Comparison of ENCODE assay signal across 1 cellular context in the genomic region with DNA sequence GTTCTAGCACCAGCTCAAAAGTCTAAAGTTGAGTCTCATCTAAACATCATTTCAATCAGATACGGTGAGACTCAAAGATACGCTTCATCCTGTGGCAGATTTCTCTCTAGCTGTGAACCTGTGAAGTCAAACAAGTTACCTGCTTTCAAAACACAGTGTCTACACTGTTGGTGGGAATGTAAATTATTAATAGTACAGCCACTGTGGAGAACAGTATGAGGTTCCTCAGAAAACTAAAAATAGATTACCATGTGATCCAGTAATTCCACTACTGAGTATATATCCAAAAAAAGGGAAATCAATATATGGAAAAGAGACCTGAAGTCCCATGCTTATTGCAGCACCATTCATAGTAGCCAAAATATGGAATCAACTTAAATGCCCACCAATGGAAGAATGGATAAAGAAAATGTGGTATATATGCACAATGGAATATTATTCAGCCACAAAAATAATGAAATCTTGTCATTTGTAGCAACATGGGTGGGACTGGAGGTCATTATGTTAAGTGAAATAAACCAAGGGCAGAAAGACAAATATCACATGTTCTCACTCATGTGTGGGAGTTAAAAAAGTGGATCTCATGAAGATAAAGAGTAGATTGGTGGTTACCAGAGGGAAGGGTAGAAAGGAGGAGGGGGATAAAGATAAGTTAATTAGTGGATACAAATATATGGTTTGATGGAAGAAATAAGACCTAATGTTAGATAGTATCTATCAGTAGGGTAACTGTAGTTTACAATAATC.
A peak's percentile ranks its signal among the peaks of the same experiment; 100 is the strongest.
TF ChIP-seq lines count a peak whose summit lies in the region.

No MANE protein-coding gene starts in this region.

TF ChIP-seq in K562, 482 proteins besides CTCF, POLR2A, EP300 and RAD21 (continues in another document):
- TF ChIP-seq U2AF2 (optimal IDR thresholded peaks at IDR 0.05; ENCODE audit: low read depth, low read length) (no peak), ARNT (IDR thresholded peaks at IDR 0.05) (0 out of 4 replicates have a peak, but pooled peaks of 1 of the 2 experiments have one; percentile 24), CREB1 (IDR thresholded peaks at IDR 0.05) (no peak), CREB1 (CRISPR knock-in tag; IDR thresholded peaks at IDR 0.05) (no peak), ARID1B (IDR thresholded peaks at IDR 0.05) (peak; percentile 76), POLR2H (tag; IDR thresholded peaks at IDR 0.05; ENCODE audit: low read depth) (peak; percentile 42; the same call in 1 of the 2 replicates), KAT8 (IDR thresholded peaks at IDR 0.05; ENCODE audit: low read depth) (peak; percentile 42; the same call in 1 of the 2 replicates), ZC3H8 (IDR thresholded peaks at IDR 0.05) (0 out of 2 replicates have a peak, but pooled peaks have one; percentile 22), FOXK2 (conservative IDR thresholded peaks at IDR 0.05 in 1 of 2, IDR thresholded peaks at IDR 0.05 in 1 of 2; ENCODE audit: low read depth in 2 of 2) (0 out of 4 replicates have a peak, but pooled peaks of 1 of the 2 experiments have one; percentile 12), ZNF274 (IDR thresholded peaks at IDR 0.05; ENCODE audit: borderline replicate concordance, low read depth, low read length) (no peak), MAFG (tag; conservative IDR thresholded peaks at IDR 0.05) (no peak), NCOA4 (IDR thresholded peaks at IDR 0.05; ENCODE audit: partially characterized antibody) (peak; percentile 18), BDP1 (IDR thresholded peaks at IDR 0.05; ENCODE audit: insufficient read depth, insufficient read length) (no peak), TAF1 (IDR thresholded peaks at IDR 0.05; ENCODE audit: control insufficient read depth, extremely low read depth, insufficient read depth, low read length, severe bottlenecking) (no peak), YY1 (IDR thresholded peaks at IDR 0.05; ENCODE audit: borderline replicate concordance in 1 of 3, control insufficient read depth in 1 of 3, extremely low read depth in 1 of 3, insufficient read depth in 3 of 3, insufficient read length in 1 of 3, insufficient replicate concordance in 2 of 3, low read depth in 1 of 3, low read length in 2 of 3) (no peak), RCOR1 (IDR thresholded peaks at IDR 0.05; ENCODE audit: borderline replicate concordance in 1 of 2, low read depth in 2 of 2, low read length in 2 of 2) (0 out of 4 replicates have a peak, but pooled peaks of 1 of the 2 experiments have one; percentile 11), ESRRA (IDR thresholded peaks at IDR 0.05; ENCODE audit: borderline replicate concordance, low read depth) (peak; percentile 58; the same call in 1 of the 2 replicates), ZNF133 (CRISPR knock-in tag; IDR thresholded peaks at IDR 0.05) (no peak), DPF2 (IDR thresholded peaks at IDR 0.05) (peak; percentile 76), DDX20 (tag; IDR thresholded peaks at IDR 0.05; ENCODE audit: low read depth) (no peak), ZNF766 (CRISPR knock-in tag; conservative IDR thresholded peaks at IDR 0.05) (0 out of 2 replicates have a peak, but pooled peaks have one; percentile 7), NR2F6 (CRISPR knock-in tag; IDR thresholded peaks at IDR 0.05) (no peak), HDAC2 (IDR thresholded peaks at IDR 0.05) (peak; percentile 39; the same call in 1 of the 2 replicates), MEF2A (IDR thresholded peaks at IDR 0.05; ENCODE audit: control insufficient read depth, low read depth, low read length) (no peak), GATA2 (CRISPR knock-in tag; IDR thresholded peaks at IDR 0.05) (no peak), SMARCE1 (IDR thresholded peaks at IDR 0.05) (peak; percentile 85), POLR3G (IDR thresholded peaks at IDR 0.05; ENCODE audit: extremely low read depth, insufficient read length, insufficient replicate concordance) (no peak), HDAC1 (IDR thresholded peaks at IDR 0.05) (peak; percentile 61 to 67; a peak in 3 of 4 replicates), NCOA1 (IDR thresholded peaks at IDR 0.05; ENCODE audit: low read depth) (no peak), NELFE (IDR thresholded peaks at IDR 0.05; ENCODE audit: insufficient read depth, insufficient read length) (no peak), EHMT2 (IDR thresholded peaks at IDR 0.05) (0 out of 2 replicates have a peak, but pooled peaks have one; percentile 12), POU5F1 (IDR thresholded peaks at IDR 0.05; ENCODE audit: borderline replicate concordance, low read depth, low read length, partially characterized antibody) (no peak), MEF2D (tag; conservative IDR thresholded peaks at IDR 0.05; ENCODE audit: low read depth) (no peak), BHLHE40 (IDR thresholded peaks at IDR 0.05; ENCODE audit: low read length) (no peak), ZNF384 (IDR thresholded peaks at IDR 0.05; ENCODE audit: low read depth, low read length) (no peak), PRPF4 (IDR thresholded peaks at IDR 0.05; ENCODE audit: insufficient read depth, low read depth, low read length, poor library complexity, severe bottlenecking) (no peak), HDAC6 (IDR thresholded peaks at IDR 0.05; ENCODE audit: low read depth, low read length) (no peak), L3MBTL2 (IDR thresholded peaks at IDR 0.05) (no peak), SMARCA4 (IDR thresholded peaks at IDR 0.05) (peak; percentile 77), TAL1 (IDR thresholded peaks at IDR 0.05) (peak; percentile 18; the same call in 1 of the 2 replicates), POLR2G (IDR thresholded peaks at IDR 0.05; ENCODE audit: low read depth, low read length) (no peak), ZC3H4 (CRISPR knock-in tag; IDR thresholded peaks at IDR 0.05; ENCODE audit: borderline replicate concordance) (no peak), TRIM24 (IDR thresholded peaks at IDR 0.05) (peak in 1 of 2 experiments; percentile 44; a peak in 3 of 4 replicates), DACH1 (IDR thresholded peaks at IDR 0.05; ENCODE audit: partially characterized antibody) (peak; percentile 53)
- TF ChIP-seq, protein P1, sequence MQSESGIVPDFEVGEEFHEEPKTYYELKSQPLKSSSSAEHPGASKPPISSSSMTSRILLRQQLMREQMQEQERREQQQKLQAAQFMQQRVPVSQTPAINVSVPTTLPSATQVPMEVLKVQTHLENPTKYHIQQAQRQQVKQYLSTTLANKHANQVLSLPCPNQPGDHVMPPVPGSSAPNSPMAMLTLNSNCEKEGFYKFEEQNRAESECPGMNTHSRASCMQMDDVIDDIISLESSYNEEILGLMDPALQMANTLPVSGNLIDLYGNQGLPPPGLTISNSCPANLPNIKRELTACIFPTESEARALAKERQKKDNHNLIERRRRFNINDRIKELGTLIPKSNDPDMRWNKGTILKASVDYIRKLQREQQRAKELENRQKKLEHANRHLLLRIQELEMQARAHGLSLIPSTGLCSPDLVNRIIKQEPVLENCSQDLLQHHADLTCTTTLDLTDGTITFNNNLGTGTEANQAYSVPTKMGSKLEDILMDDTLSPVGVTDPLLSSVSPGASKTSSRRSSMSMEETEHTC (IDR thresholded peaks at IDR 0.05), result 0 out of 2 replicates have a peak, but pooled peaks have one; percentile 19
- TF ChIP-seq, protein P2, sequence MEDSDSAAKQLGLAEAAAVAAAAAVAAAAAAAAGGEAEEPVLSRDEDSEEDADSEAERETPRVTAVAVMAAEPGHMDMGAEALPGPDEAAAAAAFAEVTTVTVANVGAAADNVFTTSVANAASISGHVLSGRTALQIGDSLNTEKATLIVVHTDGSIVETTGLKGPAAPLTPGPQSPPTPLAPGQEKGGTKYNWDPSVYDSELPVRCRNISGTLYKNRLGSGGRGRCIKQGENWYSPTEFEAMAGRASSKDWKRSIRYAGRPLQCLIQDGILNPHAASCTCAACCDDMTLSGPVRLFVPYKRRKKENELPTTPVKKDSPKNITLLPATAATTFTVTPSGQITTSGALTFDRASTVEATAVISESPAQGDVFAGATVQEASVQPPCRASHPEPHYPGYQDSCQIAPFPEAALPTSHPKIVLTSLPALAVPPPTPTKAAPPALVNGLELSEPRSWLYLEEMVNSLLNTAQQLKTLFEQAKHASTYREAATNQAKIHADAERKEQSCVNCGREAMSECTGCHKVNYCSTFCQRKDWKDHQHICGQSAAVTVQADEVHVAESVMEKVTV (CRISPR knock-in tag; IDR thresholded peaks at IDR 0.05), result no peak
- TF ChIP-seq, protein P3, sequence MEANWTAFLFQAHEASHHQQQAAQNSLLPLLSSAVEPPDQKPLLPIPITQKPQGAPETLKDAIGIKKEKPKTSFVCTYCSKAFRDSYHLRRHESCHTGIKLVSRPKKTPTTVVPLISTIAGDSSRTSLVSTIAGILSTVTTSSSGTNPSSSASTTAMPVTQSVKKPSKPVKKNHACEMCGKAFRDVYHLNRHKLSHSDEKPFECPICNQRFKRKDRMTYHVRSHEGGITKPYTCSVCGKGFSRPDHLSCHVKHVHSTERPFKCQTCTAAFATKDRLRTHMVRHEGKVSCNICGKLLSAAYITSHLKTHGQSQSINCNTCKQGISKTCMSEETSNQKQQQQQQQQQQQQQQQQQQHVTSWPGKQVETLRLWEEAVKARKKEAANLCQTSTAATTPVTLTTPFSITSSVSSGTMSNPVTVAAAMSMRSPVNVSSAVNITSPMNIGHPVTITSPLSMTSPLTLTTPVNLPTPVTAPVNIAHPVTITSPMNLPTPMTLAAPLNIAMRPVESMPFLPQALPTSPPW (CRISPR knock-in tag; IDR thresholded peaks at IDR 0.05), result 0 out of 2 replicates have a peak, but pooled peaks have one; percentile 26
- TF ChIP-seq, protein P4, sequence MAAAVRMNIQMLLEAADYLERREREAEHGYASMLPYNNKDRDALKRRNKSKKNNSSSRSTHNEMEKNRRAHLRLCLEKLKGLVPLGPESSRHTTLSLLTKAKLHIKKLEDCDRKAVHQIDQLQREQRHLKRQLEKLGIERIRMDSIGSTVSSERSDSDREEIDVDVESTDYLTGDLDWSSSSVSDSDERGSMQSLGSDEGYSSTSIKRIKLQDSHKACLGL (CRISPR knock-in tag; IDR thresholded peaks at IDR 0.05; ENCODE audit: borderline replicate concordance, poor library complexity, severe bottlenecking), result no peak
- TF ChIP-seq, protein P5, sequence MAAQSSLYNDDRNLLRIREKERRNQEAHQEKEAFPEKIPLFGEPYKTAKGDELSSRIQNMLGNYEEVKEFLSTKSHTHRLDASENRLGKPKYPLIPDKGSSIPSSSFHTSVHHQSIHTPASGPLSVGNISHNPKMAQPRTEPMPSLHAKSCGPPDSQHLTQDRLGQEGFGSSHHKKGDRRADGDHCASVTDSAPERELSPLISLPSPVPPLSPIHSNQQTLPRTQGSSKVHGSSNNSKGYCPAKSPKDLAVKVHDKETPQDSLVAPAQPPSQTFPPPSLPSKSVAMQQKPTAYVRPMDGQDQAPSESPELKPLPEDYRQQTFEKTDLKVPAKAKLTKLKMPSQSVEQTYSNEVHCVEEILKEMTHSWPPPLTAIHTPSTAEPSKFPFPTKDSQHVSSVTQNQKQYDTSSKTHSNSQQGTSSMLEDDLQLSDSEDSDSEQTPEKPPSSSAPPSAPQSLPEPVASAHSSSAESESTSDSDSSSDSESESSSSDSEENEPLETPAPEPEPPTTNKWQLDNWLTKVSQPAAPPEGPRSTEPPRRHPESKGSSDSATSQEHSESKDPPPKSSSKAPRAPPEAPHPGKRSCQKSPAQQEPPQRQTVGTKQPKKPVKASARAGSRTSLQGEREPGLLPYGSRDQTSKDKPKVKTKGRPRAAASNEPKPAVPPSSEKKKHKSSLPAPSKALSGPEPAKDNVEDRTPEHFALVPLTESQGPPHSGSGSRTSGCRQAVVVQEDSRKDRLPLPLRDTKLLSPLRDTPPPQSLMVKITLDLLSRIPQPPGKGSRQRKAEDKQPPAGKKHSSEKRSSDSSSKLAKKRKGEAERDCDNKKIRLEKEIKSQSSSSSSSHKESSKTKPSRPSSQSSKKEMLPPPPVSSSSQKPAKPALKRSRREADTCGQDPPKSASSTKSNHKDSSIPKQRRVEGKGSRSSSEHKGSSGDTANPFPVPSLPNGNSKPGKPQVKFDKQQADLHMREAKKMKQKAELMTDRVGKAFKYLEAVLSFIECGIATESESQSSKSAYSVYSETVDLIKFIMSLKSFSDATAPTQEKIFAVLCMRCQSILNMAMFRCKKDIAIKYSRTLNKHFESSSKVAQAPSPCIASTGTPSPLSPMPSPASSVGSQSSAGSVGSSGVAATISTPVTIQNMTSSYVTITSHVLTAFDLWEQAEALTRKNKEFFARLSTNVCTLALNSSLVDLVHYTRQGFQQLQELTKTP (IDR thresholded peaks at IDR 0.05; ENCODE audit: low read depth in 1 of 2, partially characterized antibody in 2 of 2), result peak in 1 of 2 experiments; percentile 54
- TF ChIP-seq, protein P6, sequence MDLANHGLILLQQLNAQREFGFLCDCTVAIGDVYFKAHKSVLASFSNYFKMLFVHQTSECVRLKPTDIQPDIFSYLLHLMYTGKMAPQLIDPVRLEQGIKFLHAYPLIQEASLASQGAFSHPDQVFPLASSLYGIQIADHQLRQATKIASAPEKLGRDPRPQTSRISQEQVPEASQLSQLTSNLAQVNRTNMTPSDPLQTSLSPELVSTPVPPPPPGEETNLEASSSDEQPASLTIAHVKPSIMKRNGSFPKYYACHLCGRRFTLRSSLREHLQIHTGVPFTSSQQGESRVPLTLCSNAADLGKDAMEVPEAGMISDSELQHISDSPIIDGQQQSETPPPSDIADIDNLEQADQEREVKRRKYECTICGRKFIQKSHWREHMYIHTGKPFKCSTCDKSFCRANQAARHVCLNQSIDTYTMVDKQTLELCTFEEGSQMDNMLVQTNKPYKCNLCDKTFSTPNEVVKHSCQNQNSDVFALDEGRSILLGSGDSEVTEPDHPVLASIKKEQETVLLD (IDR thresholded peaks at IDR 0.05), result peak; percentile 48; the same call in 1 of the 2 replicates
- TF ChIP-seq, protein P7, sequence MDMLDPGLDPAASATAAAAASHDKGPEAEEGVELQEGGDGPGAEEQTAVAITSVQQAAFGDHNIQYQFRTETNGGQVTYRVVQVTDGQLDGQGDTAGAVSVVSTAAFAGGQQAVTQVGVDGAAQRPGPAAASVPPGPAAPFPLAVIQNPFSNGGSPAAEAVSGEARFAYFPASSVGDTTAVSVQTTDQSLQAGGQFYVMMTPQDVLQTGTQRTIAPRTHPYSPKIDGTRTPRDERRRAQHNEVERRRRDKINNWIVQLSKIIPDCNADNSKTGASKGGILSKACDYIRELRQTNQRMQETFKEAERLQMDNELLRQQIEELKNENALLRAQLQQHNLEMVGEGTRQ (CRISPR knock-in tag; IDR thresholded peaks at IDR 0.05), result no peak
- TF ChIP-seq, protein P8, sequence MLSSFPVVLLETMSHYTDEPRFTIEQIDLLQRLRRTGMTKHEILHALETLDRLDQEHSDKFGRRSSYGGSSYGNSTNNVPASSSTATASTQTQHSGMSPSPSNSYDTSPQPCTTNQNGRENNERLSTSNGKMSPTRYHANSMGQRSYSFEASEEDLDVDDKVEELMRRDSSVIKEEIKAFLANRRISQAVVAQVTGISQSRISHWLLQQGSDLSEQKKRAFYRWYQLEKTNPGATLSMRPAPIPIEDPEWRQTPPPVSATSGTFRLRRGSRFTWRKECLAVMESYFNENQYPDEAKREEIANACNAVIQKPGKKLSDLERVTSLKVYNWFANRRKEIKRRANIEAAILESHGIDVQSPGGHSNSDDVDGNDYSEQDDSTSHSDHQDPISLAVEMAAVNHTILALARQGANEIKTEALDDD (IDR thresholded peaks at IDR 0.05), result 0 out of 2 replicates have a peak, but pooled peaks have one; percentile 28
- TF ChIP-seq, protein P9, sequence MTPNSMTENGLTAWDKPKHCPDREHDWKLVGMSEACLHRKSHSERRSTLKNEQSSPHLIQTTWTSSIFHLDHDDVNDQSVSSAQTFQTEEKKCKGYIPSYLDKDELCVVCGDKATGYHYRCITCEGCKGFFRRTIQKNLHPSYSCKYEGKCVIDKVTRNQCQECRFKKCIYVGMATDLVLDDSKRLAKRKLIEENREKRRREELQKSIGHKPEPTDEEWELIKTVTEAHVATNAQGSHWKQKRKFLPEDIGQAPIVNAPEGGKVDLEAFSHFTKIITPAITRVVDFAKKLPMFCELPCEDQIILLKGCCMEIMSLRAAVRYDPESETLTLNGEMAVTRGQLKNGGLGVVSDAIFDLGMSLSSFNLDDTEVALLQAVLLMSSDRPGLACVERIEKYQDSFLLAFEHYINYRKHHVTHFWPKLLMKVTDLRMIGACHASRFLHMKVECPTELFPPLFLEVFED (CRISPR knock-in tag; conservative IDR thresholded peaks at IDR 0.05), result 0 out of 2 replicates have a peak, but pooled peaks have one; percentile 12
